ENCODE assay signal across 8 cellular contexts in genomic region chr17:41734139-41734948, GRCh38. TPM values are rescaled to one million over a fixed set of nuclear protein-coding genes. Genes with fewer than 3 reads are reported as not detected.
DNase-seq lines count a peak whose midpoint lies in the region; ATAC-seq and TF ChIP-seq lines count a peak whose summit lies in the region.

Gene HAP1, minus strand, starts transcription at chr17:41734643. Its CDS starts 9 bp downstream, at chr17:41734634.

- H2BK120ac ChIP-seq in neuronal stem cell (ENCODE audit: low read depth, low read length) = peak within 1 kb of the TSS; percentile 84

- TF ChIP-seq CTCF in 22Rv1 (IDR thresholded peaks at IDR 0.05) (no peak), fibroblast of villous mesenchyme (IDR thresholded peaks at IDR 0.05; ENCODE audit: insufficient read depth, low read depth, low read length) (no peak)

- H2BK15ac ChIP-seq in neuronal stem cell (ENCODE audit: low read length) = peak within 1 kb of the TSS; percentile 93

- H2BK12ac ChIP-seq in neuronal stem cell (ENCODE audit: low read length) = peak within 1 kb of the TSS; percentile 99

- peak within 1 kb of the TSS; percentile 60 for H3K4me3 ChIP-seq in H7 (ENCODE audit: insufficient read depth, low read depth, low read length)
- peak within 1 kb of the TSS; percentile 61 for H3K4me3 ChIP-seq in fibroblast of villous mesenchyme (ENCODE audit: low read depth, low read length)
- H3K4me3 ChIP-seq in neuronal stem cell (ENCODE audit: low read length in 2 of 2) = peak within 1 kb of the TSS; percentile 52 to 78

- no peak within 1 kb of the TSS for H4K8ac ChIP-seq in neuronal stem cell (ENCODE audit: low read depth, low read length)

- H3K9ac ChIP-seq in neuronal stem cell (ENCODE audit: low read depth, low read length, poor library complexity) = peak within 1 kb of the TSS; percentile 94

- H3K4me2 ChIP-seq in neuronal stem cell (ENCODE audit: insufficient read depth, low read length, poor library complexity, severe bottlenecking) = peak within 1 kb of the TSS; percentile 100

- no peak within 1 kb of the TSS for H3K4ac ChIP-seq in neuronal stem cell (ENCODE audit: low read length)

- peak within 1 kb of the TSS; percentile 42; the same call in 1 of the 2 replicates for H3K27ac ChIP-seq in 22Rv1
- H3K27ac ChIP-seq in neuronal stem cell (replicated peaks; ENCODE audit: low read length) = no peak within 1 kb of the TSS

- H3K36me3 ChIP-seq in H7 (replicated peaks; ENCODE audit: control insufficient read depth, insufficient read depth, low read length) (no peaks in the 10 kb centered on the region), neuronal stem cell (replicated peaks in 1 of 2; ENCODE audit: control insufficient read depth in 2 of 2, insufficient read depth in 2 of 2, low read length in 2 of 2) (no peaks in the 10 kb centered on the region)

- H2BK5ac ChIP-seq in neuronal stem cell (ENCODE audit: low read length) = peak within 1 kb of the TSS; percentile 55

- peak within 1 kb of the TSS; percentile 94 for H2AFZ ChIP-seq in neuronal stem cell (ENCODE audit: low read length)

- H4K91ac ChIP-seq in neuronal stem cell (ENCODE audit: low read depth, low read length, poor library complexity) = no peak within 1 kb of the TSS

- WGBS in neuronal stem cell (ENCODE audit: extremely low coverage in 2 of 2, insufficient read length in 2 of 2, insufficient replicate concordance in 1 of 2), 2 donors = no CpG with 5 or more reads among the region's 77 CpGs

- peak; percentile 96 for DNase-seq in H7
- peak; percentile 23 to 32 for DNase-seq in activated CD4-positive, alpha-beta T cell treated with anti-CD3 and anti-CD28 coated beads, Interleukin-2, amount 50 U/mL, for 48 hours
- DNase-seq in fibroblast of villous mesenchyme (ENCODE audit: low read depth) = peak; percentile 41
- DNase-seq in neuronal stem cell (ENCODE audit: low spot score) = peak; percentile 67
- no peak for DNase-seq in OCI-M1 (lab: John Stamatoyannopoulos, UW)

- H3K18ac ChIP-seq in neuronal stem cell (ENCODE audit: low read length) = peak within 1 kb of the TSS; percentile 96

- H3K4me1 ChIP-seq in neuronal stem cell (ENCODE audit: control insufficient read depth in 2 of 2, insufficient read depth in 1 of 2, low read depth in 1 of 2, low read length in 2 of 2) = peaks cover 6 to 9% of the 10 kb centered on the region in 2 donors

- H3K9me3 ChIP-seq in neuronal stem cell (replicated peaks in 1 of 2; ENCODE audit: control insufficient read depth in 2 of 2, insufficient read depth in 1 of 2, low read depth in 1 of 2, low read length in 2 of 2) = no peaks in the 10 kb centered on the region

- H3K23ac ChIP-seq in neuronal stem cell (ENCODE audit: low read depth, low read length, poor library complexity) = peak within 1 kb of the TSS; percentile 92

- peak within 1 kb of the TSS; percentile 66 for H2AK5ac ChIP-seq in neuronal stem cell (ENCODE audit: low read depth, low read length)

- peak within 1 kb of the TSS; percentile 78 for H3K14ac ChIP-seq in neuronal stem cell (ENCODE audit: low read length)

- peaks cover 70% of the 10 kb centered on the region for H3K27me3 ChIP-seq in H7 (ENCODE audit: control insufficient read depth, insufficient read depth, low read length)
- H3K27me3 ChIP-seq in neuronal stem cell (ENCODE audit: control insufficient read depth in 3 of 3, insufficient read depth in 3 of 3, low read depth in 1 of 3, low read length in 3 of 3) = peaks cover 5 to 45% (median 35%) of the 10 kb centered on the region in 3 experiments

- ATAC-seq in HG02852 (IDR thresholded peaks at IDR 0.05; ENCODE audit: unreplicated experiment) (no peak), GM21825 (IDR thresholded peaks at IDR 0.05; ENCODE audit: unreplicated experiment) (no peak)

- H3K79me1 ChIP-seq in neuronal stem cell (ENCODE audit: low read depth, low read length) = no peaks in the 10 kb centered on the region

RNA-seq across cellular contexts. Expression of gene HAP1, which starts in this region (rescaled TPM):
- 0.28 and 0.48 TPM in 2 replicates for total RNA-seq in H7 (2014; rRNA removed; shearing (Covaris generic))
- under 0.01 TPM in 2 replicates for total RNA-seq in fibroblast of villous mesenchyme
- polyA plus RNA-seq in neuronal stem cell (2013, experiment 1 of 2) = 1.5 TPM
- 1.5 TPM for polyA plus RNA-seq in neuronal stem cell (2013, experiment 2 of 2)

Comparison
In these comparisons a context has a peak if more than half of its experiments do, and no peak if none do; other contexts are left out.
1. Peak in DNase-seq and H3K4me3 ChIP-seq in H7; RNA of the gene not detected or under 1 TPM.
2. Peak in DNase-seq and H3K4me3 ChIP-seq in fibroblast of villous mesenchyme; RNA of the gene not detected or under 1 TPM.